ENCODE assay signal across 11 cellular contexts in the genomic region with DNA sequence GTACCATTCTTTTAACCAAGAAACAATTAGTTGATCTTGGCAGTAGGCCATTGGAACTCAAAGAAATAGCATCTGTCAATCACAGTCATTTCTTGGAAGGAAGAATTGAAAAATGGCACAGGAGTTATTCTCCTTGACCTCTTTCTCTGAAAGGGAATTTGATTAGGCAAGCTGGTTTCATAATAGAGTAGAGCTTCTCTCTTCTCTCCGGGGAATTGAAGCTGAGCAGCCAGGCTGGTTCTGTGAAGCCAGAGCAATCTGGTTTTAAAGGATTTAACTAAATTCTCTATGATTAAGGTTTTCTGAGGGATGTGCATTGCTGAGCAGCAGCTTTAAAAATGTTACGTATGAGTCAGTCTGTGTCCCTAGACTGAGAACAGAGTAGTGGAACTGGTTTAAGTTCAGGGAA.
A peak's percentile ranks its signal among the peaks of the same experiment; 100 is the strongest.
DNase-seq lines count a peak whose midpoint lies in the region; ATAC-seq and TF ChIP-seq lines count a peak whose summit lies in the region.
"Had no signal": no experiment of that assay in that cellular context is flagged by ENCODE, and none has a peak within 500 bp of the region (broad histone marks: within the 10 kb centered on the region; RNA-seq: fewer than 3 reads in every experiment).

No MANE protein-coding gene starts in this region.

- intact Hi-C loops in MCF 10A (cut with micrococcal nuclease) (no loop called here), breast epithelium (cut with DNase I; ENCODE audit: low total_unique reads) (no loop called here)

- DNase-seq in MCF 10A (ENCODE audit: unreplicated experiment) (peak; percentile 54), breast epithelium (ENCODE audit: low spot score in 2 of 2) (no peak), amniotic stem cell (lab: John Stamatoyannopoulos, UW) (peak; percentile 54), hepatic stellate cell (ENCODE audit: low spot score) (peak; percentile 69), superior temporal gyrus (ENCODE audit: extremely low spot score) (peak; percentile 50), DMS53 (lab: John Stamatoyannopoulos, UW) (no peak), C1 segment of cervical spinal cord (lab: John Stamatoyannopoulos, UW) (no peak)
- DNase-seq: activated naive CD4-positive, alpha-beta T cell treated with anti-CD3 and anti-CD28 coated beads, Interleukin-2, amount 10 ng/mL, durations not matched to agents 7 days and 5 days; T1000 had no signal

- H3K9me3 ChIP-seq in breast epithelium, result no peaks in the 10 kb centered on the region

- H3K27ac ChIP-seq in breast epithelium, result peak overlapping the region in 1 of 2 donors; percentile 1
- H3K27ac ChIP-seq: parathyroid adenoma had no signal

- H3K27me3 ChIP-seq in breast epithelium, result no peaks in the 10 kb centered on the region

- TF ChIP-seq POLR2A in breast epithelium (IDR thresholded peaks at IDR 0.05), result no peak

- no TSS peak for BruUV-seq in MCF 10A (replicated peaks; lab: Mats Ljungman, UMichigan)

- no peak overlapping the region for H3K27ac Mint-ChIP-seq in MCF 10A (ENCODE audit: low read depth, unreplicated experiment)
- H3K27ac Mint-ChIP-seq: activated naive CD4-positive, alpha-beta T cell treated with anti-CD3 and anti-CD28 coated beads, Interleukin-2, amount 10 ng/mL, durations not matched to agents 7 days and 5 days had no signal

- H3K36me3 Mint-ChIP-seq in MCF 10A (ENCODE audit: insufficient read depth, unreplicated experiment), result peaks cover 11% of the 10 kb centered on the region
- H3K36me3 Mint-ChIP-seq: activated naive CD4-positive, alpha-beta T cell treated with anti-CD3 and anti-CD28 coated beads, Interleukin-2, amount 10 ng/mL, durations not matched to agents 7 days and 5 days had no signal

- TF ChIP-seq CTCF in MCF 10A (IDR thresholded peaks at IDR 0.05; ENCODE audit: unreplicated experiment) (no peak), breast epithelium (IDR thresholded peaks at IDR 0.05) (no peak)

- H3K27me3 Mint-ChIP-seq in MCF 10A (ENCODE audit: insufficient read depth, unreplicated experiment), result no peaks in the 10 kb centered on the region
- H3K27me3 Mint-ChIP-seq: activated naive CD4-positive, alpha-beta T cell treated with anti-CD3 and anti-CD28 coated beads, Interleukin-2, amount 10 ng/mL, durations not matched to agents 7 days and 5 days had no signal

- H3K4me1 Mint-ChIP-seq in MCF 10A (ENCODE audit: insufficient read depth, unreplicated experiment), result peaks cover 6% of the 10 kb centered on the region
- H3K4me1 Mint-ChIP-seq: activated naive CD4-positive, alpha-beta T cell treated with anti-CD3 and anti-CD28 coated beads, Interleukin-2, amount 10 ng/mL, durations not matched to agents 7 days and 5 days had no signal

- no peak for ATAC-seq in HG03439 (IDR thresholded peaks at IDR 0.05; ENCODE audit: unreplicated experiment)

- H3K9me3 Mint-ChIP-seq in MCF 10A (ENCODE audit: unreplicated experiment), result no peaks in the 10 kb centered on the region
- H3K9me3 Mint-ChIP-seq: activated naive CD4-positive, alpha-beta T cell treated with anti-CD3 and anti-CD28 coated beads, Interleukin-2, amount 10 ng/mL, durations not matched to agents 7 days and 5 days had no signal

- H3K36me3 ChIP-seq in breast epithelium, result no peaks in the 10 kb centered on the region

- H3K4me3 ChIP-seq in breast epithelium, result no peak overlapping the region

- H3K4me1 ChIP-seq in breast epithelium, result no peaks in the 10 kb centered on the region

- no peak overlapping the region for H3K4me3 Mint-ChIP-seq in MCF 10A (ENCODE audit: unreplicated experiment)
- H3K4me3 Mint-ChIP-seq: activated naive CD4-positive, alpha-beta T cell treated with anti-CD3 and anti-CD28 coated beads, Interleukin-2, amount 10 ng/mL, durations not matched to agents 7 days and 5 days had no signal

- POLR2A ChIA-PET in MCF 10A (lab: Yijun Ruan, JAX), result interaction anchor here (0.6 to 1.5 kb wide), 7 partner anchors 8 to 758 kb away, joined by 3 to 4 read pairs (median 3); no protein-coding TSS in a partner anchor

- CTCF ChIA-PET in MCF 10A (lab: Yijun Ruan, JAX), result interaction anchor here (0.6 to 7.4 kb wide), 5 partner anchors 23 to 319 kb away, joined by 3 to 176 read pairs (median 4); partner anchors contain the start of gene AHCYL2

Comparison
In these comparisons a context has a peak if more than half of its experiments do, and no peak if none do; other contexts are left out.
1. DNase-seq: peak in MCF 10A (single experiment), amniotic stem cell (single experiment), hepatic stellate cell (single experiment) and superior temporal gyrus (single experiment); none in breast epithelium (0 of 2), DMS53 (single experiment) and C1 segment of cervical spinal cord (0 of 14).